8 cellular contexts compared by ENCODE assay signal in genomic region chr1:145607833-145608733, GRCh38. TPM values are rescaled to one million over a fixed set of nuclear protein-coding genes. Genes with fewer than 3 reads are reported as not detected.
A peak's percentile ranks its signal among the peaks of the same experiment; 100 is the strongest.
DNase-seq lines count a peak whose midpoint lies in the region; ATAC-seq and FAIRE-seq lines count a peak whose summit lies in the region.
"Not testable (repeated sequence)": the region's sequence is repeated elsewhere in the genome, so short reads cannot be mapped to it uniquely, and the experiment has no call there.

Gene GPR89A, plus strand, starts transcription at chr1:145607988. Its CDS starts 146 bp downstream, at chr1:145608134.

- peaks cover 7 to 16% (median 9%) of the 10 kb centered on the region in 3 donors for H3K4me1 Mint-ChIP-seq in naive B cell
- peaks cover 18% of the 10 kb centered on the region for H3K4me1 Mint-ChIP-seq in stimulated activated memory B cell treated with anti-CD40 and anti-IgM and Interleukin-4, amounts not matched to agents 10 μg/mL and 1 μg/mL and 100 μg/mL, for 72 hours

- DNase-seq in DMS79 (lab: John Stamatoyannopoulos, UW), result peak; percentile 75
- DNase-seq in RCC 7860 (ENCODE audit: low spot score), result peak; percentile 81
- peak; percentile 93 for DNase-seq in activated T-helper 1 cell treated with Interleukin-2 at 50 U/mL for 16 hours (ENCODE audit: low read depth)
- peak; percentile 85 for DNase-seq in fibroblast of gingiva (ENCODE audit: low read depth)
- DNase-seq in naive B cell, result peak; percentile 94

- not testable (repeated sequence) for H3K36me3 Mint-ChIP-seq in naive B cell
- peaks cover 14% of the 10 kb centered on the region for H3K36me3 Mint-ChIP-seq in stimulated activated memory B cell treated with anti-CD40 and anti-IgM and Interleukin-4, amounts not matched to agents 10 μg/mL and 1 μg/mL and 100 μg/mL, for 72 hours

- peak; percentile 95 for ATAC-seq in GM21786 (IDR thresholded peaks at IDR 0.05; ENCODE audit: unreplicated experiment)
- peak; percentile 99 for ATAC-seq in naive B cell (ENCODE audit: low read depth in 2 of 2)
- ATAC-seq in stimulated activated memory B cell treated with anti-CD40 and anti-IgM and Interleukin-4, amounts not matched to agents 10 μg/mL and 1 μg/mL and 100 μg/mL, for 72 hours, result peak; percentile 100

- H3K27me3 Mint-ChIP-seq in naive B cell; stimulated activated memory B cell treated with anti-CD40 and anti-IgM and Interleukin-4, amounts not matched to agents 10 μg/mL and 1 μg/mL and 100 μg/mL, for 72 hours: not testable (repeated sequence)

- not testable (repeated sequence) for H3K36me3 ChIP-seq in KOPT-K1 (ENCODE audit: insufficient read depth, low read length)

- peak within 1 kb of the TSS; percentile 88 to 95 (median 92) for H3K4me3 Mint-ChIP-seq in naive B cell
- peak within 1 kb of the TSS; percentile 87 for H3K4me3 Mint-ChIP-seq in stimulated activated memory B cell treated with anti-CD40 and anti-IgM and Interleukin-4, amounts not matched to agents 10 μg/mL and 1 μg/mL and 100 μg/mL, for 72 hours

- H3K27ac ChIP-seq in KOPT-K1 (ENCODE audit: low read depth, low read length, poor library complexity, severe bottlenecking), result peak within 1 kb of the TSS; percentile 60

- peak within 1 kb of the TSS in 5 of 6 donors; percentile 22 to 93 (median 81) for H3K27ac Mint-ChIP-seq in naive B cell
- peak within 1 kb of the TSS; percentile 80 for H3K27ac Mint-ChIP-seq in stimulated activated memory B cell treated with anti-CD40 and anti-IgM and Interleukin-4, amounts not matched to agents 10 μg/mL and 1 μg/mL and 100 μg/mL, for 72 hours

- peak; percentile 88 for FAIRE-seq in RCC 7860 (lab: Jason Lieb, UNC)

- H3K9me3 ChIP-seq in KOPT-K1 (ENCODE audit: insufficient read depth, low read length, poor library complexity, severe bottlenecking), result not testable (repeated sequence)

- H3K9me3 Mint-ChIP-seq in naive B cell; stimulated activated memory B cell treated with anti-CD40 and anti-IgM and Interleukin-4, amounts not matched to agents 10 μg/mL and 1 μg/mL and 100 μg/mL, for 72 hours: not testable (repeated sequence)

RNA-seq across cellular contexts. Expression of gene GPR89A, which starts in this region (rescaled TPM):
- polyA plus RNA-seq in naive B cell (ENCODE audit: low read depth in 6 of 6), result 10 to 100 TPM in 4 of 6 donors, 1 to 10 TPM in 2; 3.0 to 25.0 (median 17.3) TPM

Comparison
In these comparisons a context has a peak if more than half of its experiments do, and no peak if none do; other contexts are left out.
1. Peak in every context shown above with its lines: DNase-seq, ATAC-seq and H3K27ac ChIP-seq.